ENCODE assay signal across 6 cellular contexts in the genomic region with DNA sequence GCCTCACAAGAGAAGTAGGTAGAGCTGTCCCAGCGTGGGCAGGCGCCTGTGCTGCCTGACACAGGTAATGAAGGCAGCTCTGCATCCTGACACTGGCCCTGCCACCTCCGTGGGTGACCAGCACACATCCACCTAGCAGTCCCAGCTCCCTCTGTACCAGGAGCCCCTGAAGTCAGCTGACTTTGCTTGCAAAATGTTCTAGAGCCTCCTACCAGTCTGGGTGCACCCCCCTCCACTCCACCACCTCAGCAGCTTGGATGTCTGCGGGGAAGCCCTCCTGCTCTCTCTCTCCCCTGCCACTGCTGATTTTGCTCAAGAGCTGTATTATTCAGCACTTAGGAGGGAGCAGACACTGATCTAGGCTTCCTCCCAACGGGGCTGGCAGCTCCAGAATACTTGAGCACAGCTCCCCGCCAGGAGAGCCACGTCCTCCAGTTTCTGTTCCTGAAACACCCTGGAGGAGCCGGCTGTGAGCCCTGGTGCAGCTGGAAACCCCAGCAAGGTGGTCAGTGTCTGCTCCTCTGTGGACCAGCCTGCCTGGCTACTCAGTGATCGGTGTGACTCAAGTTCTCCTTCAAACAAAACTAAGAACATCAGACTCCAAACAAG. TPM values are rescaled to one million over a fixed set of nuclear protein-coding genes. Genes with fewer than 3 reads are reported as not detected.
DNase-seq lines count a peak whose midpoint lies in the region; ATAC-seq, FAIRE-seq and TF ChIP-seq lines count a peak whose summit lies in the region.

No MANE protein-coding gene starts in this region.

- H3K9ac ChIP-seq in HepG2 (ENCODE audit: insufficient read depth, low read depth, low read length): peak overlapping the region; percentile 92

- peak overlapping the region; percentile 52 for H3K27ac Mint-ChIP-seq in activated T-cell treated with anti-CD3 and anti-CD28 coated beads, Interleukin-2, amount 50 U/mL, for 72 hours

- no peaks in the 10 kb centered on the region for H3K27me3 Mint-ChIP-seq in activated T-cell treated with anti-CD3 and anti-CD28 coated beads, Interleukin-2, amount 50 U/mL, for 72 hours (ENCODE audit: low read depth)

- peak overlapping the region; percentile 83 to 93 for H3K4me3 Mint-ChIP-seq in activated T-cell treated with anti-CD3 and anti-CD28 coated beads, Interleukin-2, amount 50 U/mL, for 72 hours

- TSS peak; percentile 71 for BruUV-seq in HepG2 (replicated peaks; lab: Mats Ljungman, UMichigan)

- H3K9me3 ChIP-seq in HepG2 (ENCODE audit: low read length): no peaks in the 10 kb centered on the region

- H2AFZ ChIP-seq in HepG2 (ENCODE audit: low read length): no peak overlapping the region

- TF ChIP-seq EP300 in HepG2 (IDR thresholded peaks at IDR 0.05; ENCODE audit: low read depth in 2 of 2, low read length in 2 of 2): no peak
- TF ChIP-seq EP300 in HepG2 (CRISPR knock-in tag; IDR thresholded peaks at IDR 0.05; ENCODE audit: borderline replicate concordance): no peak

- no peaks in the 10 kb centered on the region for H3K36me3 Mint-ChIP-seq in activated T-cell treated with anti-CD3 and anti-CD28 coated beads, Interleukin-2, amount 50 U/mL, for 72 hours (ENCODE audit: insufficient read depth in 2 of 2)

- in situ Hi-C loops in HepG2 (cut with HindIII; ENCODE audit: extremely low pct_ligation_motif_present, low pct_unique_long_range_greater_than_20kb): no loop called here

- peak overlapping the region; percentile 93 for H3K4me2 ChIP-seq in HepG2 (ENCODE audit: low read depth, low read length)

- no peaks in the 10 kb centered on the region for H4K20me1 ChIP-seq in HepG2 (ENCODE audit: insufficient read depth, low read length)

- no peak for TF ChIP-seq RAD21 in HepG2 (CRISPR knock-in tag; IDR thresholded peaks at IDR 0.05)

- peaks cover 80% of the 10 kb centered on the region for H3K4me1 ChIP-seq in HepG2 (ENCODE audit: insufficient read depth, low read length)

- H3K9me3 Mint-ChIP-seq in activated T-cell treated with anti-CD3 and anti-CD28 coated beads, Interleukin-2, amount 50 U/mL, for 72 hours: no peaks in the 10 kb centered on the region

- TF ChIP-seq POLR2A in HepG2 (IDR thresholded peaks at IDR 0.05; ENCODE audit: insufficient read depth in 1 of 2, low read depth in 2 of 2, low read length in 2 of 2): no peak

- WGBS in HepG2 (ENCODE audit: low lambda C conversion rate): 24% methylated on average over 8 of the region's 9 CpGs

- H3K4me1 Mint-ChIP-seq in activated T-cell treated with anti-CD3 and anti-CD28 coated beads, Interleukin-2, amount 50 U/mL, for 72 hours (ENCODE audit: low read depth): peaks cover 78% of the 10 kb centered on the region

- FAIRE-seq in HepG2 (lab: Jason Lieb, UNC): peak; percentile 44

- H3K4me3 ChIP-seq in HepG2 (replicated peaks in 1 of 3; ENCODE audit: insufficient read depth in 1 of 3, low read depth in 2 of 3, low read length in 3 of 3): peak overlapping the region; percentile 82 to 99 (median 83)

- no peak for ATAC-seq in activated T-cell treated with anti-CD3 and anti-CD28 coated beads, Interleukin-2, amount 50 U/mL, for 72 hours (replicated peaks in 1 of 2)
- ATAC-seq in HepG2: no peak

- TF ChIP-seq CTCF in HepG2 (CRISPR knock-in tag; IDR thresholded peaks at IDR 0.05): no peak

- DNase-seq in HT-29 (ENCODE audit: low spot score): peak; percentile 18
- peak in 1 of 2 donors; percentile 29 for DNase-seq in activated T-cell treated with anti-CD3 and anti-CD28 coated beads, Interleukin-2, amount 50 U/mL, for 72 hours
- DNase-seq in HepG2 (ENCODE audit: low spot score): no peak
- no peak for DNase-seq in NK-92 treated with Interleukin-12 subunit alpha and Interleukin-12 subunit beta, amount 100 ng/mL, for 24 hours (lab: John Stamatoyannopoulos, UW)
- DNase-seq in NCI-H345 (lab: John Stamatoyannopoulos, UW): no peak
- no peak for DNase-seq in NCI-H526 treated with DMSO at 0.1 percent for 48 hours (lab: John Stamatoyannopoulos, UW)

- intact Hi-C loops in HepG2 (cut with micrococcal nuclease; ENCODE audit: unreplicated experiment): no loop called here

- H3K27ac ChIP-seq in HepG2 (ENCODE audit: extremely low read length, insufficient read depth, low read length): peak overlapping the region; percentile 22

- H3K36me3 ChIP-seq in HepG2 (replicated peaks in 1 of 2; ENCODE audit: control insufficient read depth in 1 of 2, insufficient read depth in 2 of 2, low read length in 2 of 2): no peaks in the 10 kb centered on the region; a peak in 1 of 5 replicates

- POLR2A ChIA-PET in HepG2 (lab: Yijun Ruan, JAX): interaction anchor here (0.6 to 1.4 kb wide), 3 partner anchors 18 to 68 kb away, joined by 3 to 5 read pairs (median 3); a partner anchor contains a TSS

- peaks cover 0 to 3% of the 10 kb centered on the region in 2 experiments; a peak in 1 of 5 replicates for H3K27me3 ChIP-seq in HepG2 (ENCODE audit: control insufficient read depth in 1 of 2, insufficient read depth in 2 of 2, low read length in 2 of 2)

- CTCF ChIA-PET in HepG2 (lab: Yijun Ruan, JAX; ENCODE audit: low intra/inter-chr PET ratio, low total read pairs): interaction anchor here (1.0 kb wide), 1 partner anchor 134 kb away, joined by 4 read pairs; no protein-coding TSS in a partner anchor

- peaks cover 31% of the 10 kb centered on the region for H3K79me2 ChIP-seq in HepG2 (ENCODE audit: insufficient read depth, low read length)

RNA-seq across cellular contexts. Expression of a gene that starts 1.0 kb away (rescaled TPM):
- total RNA-seq in HT-29 (2014; rRNA removed; shearing (Covaris generic)): 44.6 and 49.8 TPM in 2 replicates
- total RNA-seq in activated T-cell treated with anti-CD3 and anti-CD28 coated beads, Interleukin-2, amount 50 U/mL, for 72 hours: 10 to 100 TPM; 58.6 to 64.5 TPM
- total RNA-seq in HepG2 (2016; rRNA removed; fragmentation: Illumina TruSeq; extraction: Trizol): 15.1 and 23.0 TPM in 2 replicates
- 36.0 and 37.2 TPM in 2 replicates for total RNA-seq in HepG2 (2016; cell fraction: cytosol; rRNA removed; fragmentation: Illumina TruSeq; extraction: Trizol; ENCODE audit: low read depth)
- total RNA-seq in HepG2 (2016; cell fraction: insoluble cytoplasmic fraction; rRNA removed; fragmentation: Illumina TruSeq; extraction: Trizol): 17.3 and 23.3 TPM in 2 replicates
- total RNA-seq in HepG2 (2016; cell fraction: membrane; rRNA removed; fragmentation: Illumina TruSeq; extraction: Trizol): 41.6 and 45.9 TPM in 2 replicates
- 14.0 and 14.1 TPM in 2 replicates for total RNA-seq in HepG2 (2016; cell fraction: nucleus; rRNA removed; fragmentation: Illumina TruSeq; extraction: Trizol)
- 21.4 and 26.2 TPM in 2 replicates for polyA plus RNA-seq in HepG2 (2011; rRNA removed)
- 14.8 and 24.4 TPM in 2 replicates for polyA plus RNA-seq in HepG2 (2011; cell fraction: cytosol; rRNA removed)
- polyA plus RNA-seq in HepG2 (2011; cell fraction: nucleus; rRNA removed): 83.8 and 91.3 TPM in 2 replicates
- 12.2 and 16.1 TPM in 2 replicates for polyA plus RNA-seq in HepG2 (2012)
- polyA plus RNA-seq in HepG2 (2016; cell fraction: cytosol; fragmentation: Illumina TruSeq; extraction: Trizol; ENCODE audit: low read depth): 22.9 and 25.4 TPM in 2 replicates
- 19.2 and 20.2 TPM in 2 replicates for polyA plus RNA-seq in HepG2 (2016; cell fraction: insoluble cytoplasmic fraction; fragmentation: Illumina TruSeq; extraction: Trizol; ENCODE audit: low read depth)
- 32.0 and 34.1 TPM in 2 replicates for polyA plus RNA-seq in HepG2 (2016; cell fraction: membrane; fragmentation: Illumina TruSeq; extraction: Trizol; ENCODE audit: low read depth)
- polyA plus RNA-seq in HepG2 (2016; cell fraction: nucleus; fragmentation: Illumina TruSeq; extraction: Trizol; ENCODE audit: insufficient read depth, low read depth): 36.7 and 43.4 TPM in 2 replicates
- 11.5 and 25.6 TPM in 2 replicates for polyA minus RNA-seq in HepG2 (2011; rRNA and poly(A)+ RNA removed; ENCODE audit: low replicate concordance)
- polyA minus RNA-seq in HepG2 (2011; cell fraction: cytosol; rRNA and poly(A)+ RNA removed): 12.9 and 17.8 TPM in 2 replicates
- 14.2 and 18.7 TPM in 2 replicates for polyA minus RNA-seq in HepG2 (2011; cell fraction: nucleus; rRNA and poly(A)+ RNA removed)

RNA-seq across cellular contexts. Expression of a gene that starts 1.1 kb away (rescaled TPM):
- 38.4 and 44.5 TPM in 2 replicates for total RNA-seq in HT-29 (2014; rRNA removed; shearing (Covaris generic))
- total RNA-seq in activated T-cell treated with anti-CD3 and anti-CD28 coated beads, Interleukin-2, amount 50 U/mL, for 72 hours: 10 to 100 TPM; 25.9 to 34.9 TPM
- total RNA-seq in HepG2 (2016; rRNA removed; fragmentation: Illumina TruSeq; extraction: Trizol): 21.9 TPM in 2 replicates
- total RNA-seq in HepG2 (2016; cell fraction: cytosol; rRNA removed; fragmentation: Illumina TruSeq; extraction: Trizol; ENCODE audit: low read depth): 11.4 and 12.8 TPM in 2 replicates
- 16.8 and 22.4 TPM in 2 replicates for total RNA-seq in HepG2 (2016; cell fraction: insoluble cytoplasmic fraction; rRNA removed; fragmentation: Illumina TruSeq; extraction: Trizol)
- total RNA-seq in HepG2 (2016; cell fraction: membrane; rRNA removed; fragmentation: Illumina TruSeq; extraction: Trizol): 13.8 and 15.9 TPM in 2 replicates
- 16.7 and 17.2 TPM in 2 replicates for total RNA-seq in HepG2 (2016; cell fraction: nucleus; rRNA removed; fragmentation: Illumina TruSeq; extraction: Trizol)
- polyA plus RNA-seq in HepG2 (2011; rRNA removed): 13.3 and 18.5 TPM in 2 replicates
- 11.8 and 19.4 TPM in 2 replicates for polyA plus RNA-seq in HepG2 (2011; cell fraction: cytosol; rRNA removed)
- polyA plus RNA-seq in HepG2 (2011; cell fraction: nucleus; rRNA removed): 63.3 and 73.6 TPM in 2 replicates
- 11.6 and 15.1 TPM in 2 replicates for polyA plus RNA-seq in HepG2 (2012)
- 12.4 and 16.5 TPM in 2 replicates for polyA plus RNA-seq in HepG2 (2016; cell fraction: cytosol; fragmentation: Illumina TruSeq; extraction: Trizol; ENCODE audit: low read depth)
- 20.9 and 22.4 TPM in 2 replicates for polyA plus RNA-seq in HepG2 (2016; cell fraction: insoluble cytoplasmic fraction; fragmentation: Illumina TruSeq; extraction: Trizol; ENCODE audit: low read depth)
- polyA plus RNA-seq in HepG2 (2016; cell fraction: membrane; fragmentation: Illumina TruSeq; extraction: Trizol; ENCODE audit: low read depth): 13.3 and 14.9 TPM in 2 replicates
- 39.4 and 44.9 TPM in 2 replicates for polyA plus RNA-seq in HepG2 (2016; cell fraction: nucleus; fragmentation: Illumina TruSeq; extraction: Trizol; ENCODE audit: insufficient read depth, low read depth)
- 23.1 and 25.7 TPM in 2 replicates for polyA minus RNA-seq in HepG2 (2011; rRNA and poly(A)+ RNA removed; ENCODE audit: low replicate concordance)
- 15.2 and 18.6 TPM in 2 replicates for polyA minus RNA-seq in HepG2 (2011; cell fraction: cytosol; rRNA and poly(A)+ RNA removed)
- 19.3 and 20.7 TPM in 2 replicates for polyA minus RNA-seq in HepG2 (2011; cell fraction: nucleus; rRNA and poly(A)+ RNA removed)

RNA-seq across cellular contexts. Expression of a gene that starts 18.9 kb away (rescaled TPM):
- 1.2 and 1.7 TPM in 2 replicates for total RNA-seq in HT-29 (2014; rRNA removed; shearing (Covaris generic))
- 10 to 100 TPM in 1 of 2 donors, 1 to 10 TPM in 1; 8.4 to 10.5 TPM for total RNA-seq in activated T-cell treated with anti-CD3 and anti-CD28 coated beads, Interleukin-2, amount 50 U/mL, for 72 hours
- 0.09 and 0.18 TPM in 2 replicates for total RNA-seq in HepG2 (2016; rRNA removed; fragmentation: Illumina TruSeq; extraction: Trizol)
- not detected in 2 replicates for total RNA-seq in HepG2 (2016; cell fraction: cytosol; rRNA removed; fragmentation: Illumina TruSeq; extraction: Trizol; ENCODE audit: low read depth)
- 0.13 and 0.17 TPM in 2 replicates for total RNA-seq in HepG2 (2016; cell fraction: insoluble cytoplasmic fraction; rRNA removed; fragmentation: Illumina TruSeq; extraction: Trizol)
- total RNA-seq in HepG2 (2016; cell fraction: membrane; rRNA removed; fragmentation: Illumina TruSeq; extraction: Trizol): 0.12 TPM in 1 of 2 replicates, not detected in the other
- not detected in 2 replicates for total RNA-seq in HepG2 (2016; cell fraction: nucleus; rRNA removed; fragmentation: Illumina TruSeq; extraction: Trizol)
- 0.18 and 0.40 TPM in 2 replicates for polyA plus RNA-seq in HepG2 (2011; rRNA removed)
- 0.18 and 0.44 TPM in 2 replicates for polyA plus RNA-seq in HepG2 (2011; cell fraction: cytosol; rRNA removed)
- polyA plus RNA-seq in HepG2 (2011; cell fraction: nucleus; rRNA removed): 0.35 and 0.64 TPM in 2 replicates
- polyA plus RNA-seq in HepG2 (2012): 0.40 and 0.47 TPM in 2 replicates
- 0.08 TPM in 1 of 2 replicates, not detected in the other for polyA plus RNA-seq in HepG2 (2016; cell fraction: cytosol; fragmentation: Illumina TruSeq; extraction: Trizol; ENCODE audit: low read depth)
- 0.26 TPM in 1 of 2 replicates, not detected in the other for polyA plus RNA-seq in HepG2 (2016; cell fraction: insoluble cytoplasmic fraction; fragmentation: Illumina TruSeq; extraction: Trizol; ENCODE audit: low read depth)
- polyA plus RNA-seq in HepG2 (2016; cell fraction: membrane; fragmentation: Illumina TruSeq; extraction: Trizol; ENCODE audit: low read depth): 0.15 and 0.21 TPM in 2 replicates
- 0.27 TPM in 1 of 2 replicates, not detected in the other for polyA plus RNA-seq in HepG2 (2016; cell fraction: nucleus; fragmentation: Illumina TruSeq; extraction: Trizol; ENCODE audit: insufficient read depth, low read depth)
- polyA minus RNA-seq in HepG2 (2011; rRNA and poly(A)+ RNA removed; ENCODE audit: low replicate concordance): 0.84 TPM in 1 of 2 replicates, not detected in the other
- polyA minus RNA-seq in HepG2 (2011; cell fraction: cytosol; rRNA and poly(A)+ RNA removed): not detected in 2 replicates
- not detected in 2 replicates for polyA minus RNA-seq in HepG2 (2011; cell fraction: nucleus; rRNA and poly(A)+ RNA removed)

RNA-seq across cellular contexts. Expression of a gene that starts 42.3 kb away (rescaled TPM):
- 100 and 109 TPM in 2 replicates for total RNA-seq in HT-29 (2014; rRNA removed; shearing (Covaris generic))
- 10 to 100 TPM; 64.5 to 80.5 TPM for total RNA-seq in activated T-cell treated with anti-CD3 and anti-CD28 coated beads, Interleukin-2, amount 50 U/mL, for 72 hours
- 128 and 187 TPM in 2 replicates for total RNA-seq in HepG2 (2016; rRNA removed; fragmentation: Illumina TruSeq; extraction: Trizol)
- total RNA-seq in HepG2 (2016; cell fraction: cytosol; rRNA removed; fragmentation: Illumina TruSeq; extraction: Trizol; ENCODE audit: low read depth): 86.8 and 92.1 TPM in 2 replicates
- 110 and 194 TPM in 2 replicates for total RNA-seq in HepG2 (2016; cell fraction: insoluble cytoplasmic fraction; rRNA removed; fragmentation: Illumina TruSeq; extraction: Trizol)
- total RNA-seq in HepG2 (2016; cell fraction: membrane; rRNA removed; fragmentation: Illumina TruSeq; extraction: Trizol): 93.3 and 93.5 TPM in 2 replicates
- total RNA-seq in HepG2 (2016; cell fraction: nucleus; rRNA removed; fragmentation: Illumina TruSeq; extraction: Trizol): 150 and 173 TPM in 2 replicates
- polyA plus RNA-seq in HepG2 (2011; rRNA removed): 28.1 and 68.9 TPM in 2 replicates
- polyA plus RNA-seq in HepG2 (2011; cell fraction: cytosol; rRNA removed): 33.1 and 34.9 TPM in 2 replicates
- 340 and 407 TPM in 2 replicates for polyA plus RNA-seq in HepG2 (2011; cell fraction: nucleus; rRNA removed)
- polyA plus RNA-seq in HepG2 (2012): 81.3 and 104 TPM in 2 replicates
- 49.5 and 55.8 TPM in 2 replicates for polyA plus RNA-seq in HepG2 (2016; cell fraction: cytosol; fragmentation: Illumina TruSeq; extraction: Trizol; ENCODE audit: low read depth)
- 117 and 128 TPM in 2 replicates for polyA plus RNA-seq in HepG2 (2016; cell fraction: insoluble cytoplasmic fraction; fragmentation: Illumina TruSeq; extraction: Trizol; ENCODE audit: low read depth)
- 64.4 TPM in 2 replicates for polyA plus RNA-seq in HepG2 (2016; cell fraction: membrane; fragmentation: Illumina TruSeq; extraction: Trizol; ENCODE audit: low read depth)
- 435 and 459 TPM in 2 replicates for polyA plus RNA-seq in HepG2 (2016; cell fraction: nucleus; fragmentation: Illumina TruSeq; extraction: Trizol; ENCODE audit: insufficient read depth, low read depth)
- 8.9 and 43.8 TPM in 2 replicates for polyA minus RNA-seq in HepG2 (2011; rRNA and poly(A)+ RNA removed; ENCODE audit: low replicate concordance)
- 24.2 and 37.5 TPM in 2 replicates for polyA minus RNA-seq in HepG2 (2011; cell fraction: cytosol; rRNA and poly(A)+ RNA removed)
- 34.4 and 55.3 TPM in 2 replicates for polyA minus RNA-seq in HepG2 (2011; cell fraction: nucleus; rRNA and poly(A)+ RNA removed)

RNA-seq across cellular contexts. Expression of a gene that starts 54.3 kb away (rescaled TPM):
- 1,584 and 1,604 TPM in 2 replicates for total RNA-seq in HT-29 (2014; rRNA removed; shearing (Covaris generic))
- 100 to 1,000 TPM; 199 to 318 TPM for total RNA-seq in activated T-cell treated with anti-CD3 and anti-CD28 coated beads, Interleukin-2, amount 50 U/mL, for 72 hours
- 84.2 and 250 TPM in 2 replicates for total RNA-seq in HepG2 (2016; rRNA removed; fragmentation: Illumina TruSeq; extraction: Trizol)
- total RNA-seq in HepG2 (2016; cell fraction: cytosol; rRNA removed; fragmentation: Illumina TruSeq; extraction: Trizol; ENCODE audit: low read depth): 92.1 and 114 TPM in 2 replicates
- total RNA-seq in HepG2 (2016; cell fraction: insoluble cytoplasmic fraction; rRNA removed; fragmentation: Illumina TruSeq; extraction: Trizol): 90.4 and 246 TPM in 2 replicates
- 55.3 and 74.3 TPM in 2 replicates for total RNA-seq in HepG2 (2016; cell fraction: membrane; rRNA removed; fragmentation: Illumina TruSeq; extraction: Trizol)
- total RNA-seq in HepG2 (2016; cell fraction: nucleus; rRNA removed; fragmentation: Illumina TruSeq; extraction: Trizol): 170 and 197 TPM in 2 replicates
- 196 and 258 TPM in 2 replicates for polyA plus RNA-seq in HepG2 (2011; rRNA removed)
- 338 and 484 TPM in 2 replicates for polyA plus RNA-seq in HepG2 (2011; cell fraction: cytosol; rRNA removed)
- polyA plus RNA-seq in HepG2 (2011; cell fraction: nucleus; rRNA removed): 620 and 660 TPM in 2 replicates
- 207 and 213 TPM in 2 replicates for polyA plus RNA-seq in HepG2 (2012)
- 111 and 128 TPM in 2 replicates for polyA plus RNA-seq in HepG2 (2016; cell fraction: cytosol; fragmentation: Illumina TruSeq; extraction: Trizol; ENCODE audit: low read depth)
- polyA plus RNA-seq in HepG2 (2016; cell fraction: insoluble cytoplasmic fraction; fragmentation: Illumina TruSeq; extraction: Trizol; ENCODE audit: low read depth): 97.6 and 108 TPM in 2 replicates
- polyA plus RNA-seq in HepG2 (2016; cell fraction: membrane; fragmentation: Illumina TruSeq; extraction: Trizol; ENCODE audit: low read depth): 58.9 and 66.6 TPM in 2 replicates
- 462 and 471 TPM in 2 replicates for polyA plus RNA-seq in HepG2 (2016; cell fraction: nucleus; fragmentation: Illumina TruSeq; extraction: Trizol; ENCODE audit: insufficient read depth, low read depth)
- polyA minus RNA-seq in HepG2 (2011; rRNA and poly(A)+ RNA removed; ENCODE audit: low replicate concordance): 170 and 432 TPM in 2 replicates
- 173 and 183 TPM in 2 replicates for polyA minus RNA-seq in HepG2 (2011; cell fraction: cytosol; rRNA and poly(A)+ RNA removed)
- polyA minus RNA-seq in HepG2 (2011; cell fraction: nucleus; rRNA and poly(A)+ RNA removed): 79.1 and 82.6 TPM in 2 replicates
